15 cellular contexts compared by ENCODE assay signal in the genomic region with DNA sequence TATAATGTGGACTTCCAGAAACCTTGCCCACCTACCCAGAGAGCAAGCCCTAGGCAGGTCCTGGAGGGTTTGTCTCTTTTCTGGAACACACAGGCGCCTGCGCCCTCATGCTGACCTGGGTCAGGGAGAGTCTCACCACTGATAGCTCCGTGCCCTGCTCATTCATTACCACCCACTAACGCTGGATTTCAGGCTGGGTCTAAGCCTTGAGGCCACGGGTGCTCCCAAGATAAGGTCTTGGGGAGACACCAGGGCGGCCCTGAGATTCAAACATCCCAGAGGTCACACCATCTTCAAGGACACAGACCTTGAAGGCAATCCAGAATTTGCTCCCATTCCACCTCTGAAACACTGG. TPM values are rescaled to one million over a fixed set of nuclear protein-coding genes. Genes with fewer than 3 reads are reported as not detected.
A peak's percentile ranks its signal among the peaks of the same experiment; 100 is the strongest.
DNase-seq lines count a peak whose midpoint lies in the region; ATAC-seq and TF ChIP-seq lines count a peak whose summit lies in the region.
"Had no signal": no experiment of that assay in that cellular context is flagged by ENCODE, and none has a peak within 500 bp of the region (broad histone marks: within the 10 kb centered on the region; RNA-seq: fewer than 3 reads in every experiment).

No MANE protein-coding gene starts in this region.

- H3K4me1 ChIP-seq in left lung: peaks cover 0 to 29% of the 10 kb centered on the region in 2 donors
- peaks cover 8 to 12% of the 10 kb centered on the region in 2 donors for H3K4me1 ChIP-seq in naive thymus-derived CD4-positive, alpha-beta T cell (ENCODE audit: control insufficient read depth in 2 of 2, insufficient read depth in 2 of 2, low read length in 2 of 2)

- no peaks in the 10 kb centered on the region for H3K9me3 Mint-ChIP-seq in HFFc6
- no peaks in the 10 kb centered on the region for H3K9me3 Mint-ChIP-seq in dendritic cell treated with granulocyte-macrophage colony-stimulating factor and Interleukin-4, amounts not matched to agents 40 ng/mL and 50 ng/mL, for 4 days
- no peaks in the 10 kb centered on the region for H3K9me3 Mint-ChIP-seq in stimulated activated effector memory CD8-positive, alpha-beta T cell treated with anti-CD3 and anti-CD28 coated beads, Interleukin-12 subunit alpha, Interleukin-12 subunit beta, amount 100 ng/mL, for 72 hours
- no peaks in the 10 kb centered on the region for H3K9me3 Mint-ChIP-seq in naive thymus-derived CD4-positive, alpha-beta T cell
- H3K9me3 Mint-ChIP-seq: activated naive CD4-positive, alpha-beta T cell treated with anti-CD3 and anti-CD28 coated beads, Interleukin-2, amount 10 ng/mL, durations not matched to agents 7 days and 5 days; naive B cell had no signal

- peaks cover 0 to 18% of the 10 kb centered on the region in 2 donors for H3K36me3 ChIP-seq in left lung
- H3K36me3 ChIP-seq in naive thymus-derived CD4-positive, alpha-beta T cell (ENCODE audit: control insufficient read depth in 2 of 3, insufficient read depth in 3 of 3, low read length in 3 of 3): peaks cover 0 to 17% (median 0%) of the 10 kb centered on the region in 3 experiments

- H3K27me3 Mint-ChIP-seq in HFFc6 (ENCODE audit: insufficient read depth): no peaks in the 10 kb centered on the region; the same call in 1 of the 2 replicates
- no peaks in the 10 kb centered on the region for H3K27me3 Mint-ChIP-seq in dendritic cell treated with granulocyte-macrophage colony-stimulating factor and Interleukin-4, amounts not matched to agents 40 ng/mL and 50 ng/mL, for 4 days
- no peaks in the 10 kb centered on the region for H3K27me3 Mint-ChIP-seq in naive thymus-derived CD4-positive, alpha-beta T cell

- H3K27ac ChIP-seq in left lung: peak overlapping the region; percentile 34 to 91
- H3K27ac ChIP-seq in naive thymus-derived CD4-positive, alpha-beta T cell (ENCODE audit: low read depth, low read length): no peak overlapping the region

- H3K4me3 Mint-ChIP-seq in HFFc6: peak overlapping the region; percentile 83
- no peak overlapping the region for H3K4me3 Mint-ChIP-seq in dendritic cell treated with granulocyte-macrophage colony-stimulating factor and Interleukin-4, amounts not matched to agents 40 ng/mL and 50 ng/mL, for 4 days
- no peak overlapping the region for H3K4me3 Mint-ChIP-seq in stimulated activated effector memory CD8-positive, alpha-beta T cell treated with anti-CD3 and anti-CD28 coated beads, Interleukin-12 subunit alpha, Interleukin-12 subunit beta, amount 100 ng/mL, for 72 hours
- H3K4me3 Mint-ChIP-seq in naive thymus-derived CD4-positive, alpha-beta T cell: no peak overlapping the region
- H3K4me3 Mint-ChIP-seq: activated naive CD4-positive, alpha-beta T cell treated with anti-CD3 and anti-CD28 coated beads, Interleukin-2, amount 10 ng/mL, durations not matched to agents 7 days and 5 days; naive B cell had no signal

- peaks cover 9% of the 10 kb centered on the region; the same call in 1 of the 2 replicates for H3K36me3 Mint-ChIP-seq in HFFc6 (ENCODE audit: low read depth)
- H3K36me3 Mint-ChIP-seq in dendritic cell treated with granulocyte-macrophage colony-stimulating factor and Interleukin-4, amounts not matched to agents 40 ng/mL and 50 ng/mL, for 4 days (ENCODE audit: low read depth): peaks cover 78% of the 10 kb centered on the region
- H3K36me3 Mint-ChIP-seq in stimulated activated effector memory CD8-positive, alpha-beta T cell treated with anti-CD3 and anti-CD28 coated beads, Interleukin-12 subunit alpha, Interleukin-12 subunit beta, amount 100 ng/mL, for 72 hours: peaks cover 27% of the 10 kb centered on the region
- peaks cover 0 to 11% (median 5%) of the 10 kb centered on the region in 5 donors for H3K36me3 Mint-ChIP-seq in naive thymus-derived CD4-positive, alpha-beta T cell
- H3K36me3 Mint-ChIP-seq: activated naive CD4-positive, alpha-beta T cell treated with anti-CD3 and anti-CD28 coated beads, Interleukin-2, amount 10 ng/mL, durations not matched to agents 7 days and 5 days; naive B cell had no signal

- H3K4me3 ChIP-seq in left lung: no peak overlapping the region
- no peak overlapping the region for H3K4me3 ChIP-seq in naive thymus-derived CD4-positive, alpha-beta T cell (ENCODE audit: low read length)

- peak overlapping the region; percentile 98 for H3K27ac Mint-ChIP-seq in HFFc6
- peak overlapping the region; percentile 25 for H3K27ac Mint-ChIP-seq in dendritic cell treated with granulocyte-macrophage colony-stimulating factor and Interleukin-4, amounts not matched to agents 40 ng/mL and 50 ng/mL, for 4 days
- peak overlapping the region; percentile 29 for H3K27ac Mint-ChIP-seq in stimulated activated effector memory CD8-positive, alpha-beta T cell treated with anti-CD3 and anti-CD28 coated beads, Interleukin-12 subunit alpha, Interleukin-12 subunit beta, amount 100 ng/mL, for 72 hours
- peak overlapping the region in 2 of 9 donors; percentile 18 to 28 for H3K27ac Mint-ChIP-seq in naive thymus-derived CD4-positive, alpha-beta T cell
- H3K27ac Mint-ChIP-seq: activated naive CD4-positive, alpha-beta T cell treated with anti-CD3 and anti-CD28 coated beads, Interleukin-2, amount 10 ng/mL, durations not matched to agents 7 days and 5 days had no signal

- no peak for ATAC-seq in left lung
- no peak for ATAC-seq in stimulated activated effector memory CD8-positive, alpha-beta T cell treated with anti-CD3 and anti-CD28 coated beads, Interleukin-12 subunit alpha, Interleukin-12 subunit beta, amount 100 ng/mL, for 72 hours
- no peak for ATAC-seq in naive thymus-derived CD4-positive, alpha-beta T cell
- ATAC-seq: HepG2 had no signal

- POLR2A ChIA-PET in naive thymus-derived CD4-positive, alpha-beta T cell (lab: Charles Lee): interaction anchor here (0.9 to 1.8 kb wide), 3 partner anchors 8 to 24 kb away, joined by 4 to 5 read pairs (median 5); no protein-coding TSS in a partner anchor

- peaks cover 20% of the 10 kb centered on the region for H3K4me1 Mint-ChIP-seq in HFFc6 (ENCODE audit: low read depth)
- H3K4me1 Mint-ChIP-seq in dendritic cell treated with granulocyte-macrophage colony-stimulating factor and Interleukin-4, amounts not matched to agents 40 ng/mL and 50 ng/mL, for 4 days (ENCODE audit: low read depth): peaks cover 76% of the 10 kb centered on the region
- H3K4me1 Mint-ChIP-seq in stimulated activated effector memory CD8-positive, alpha-beta T cell treated with anti-CD3 and anti-CD28 coated beads, Interleukin-12 subunit alpha, Interleukin-12 subunit beta, amount 100 ng/mL, for 72 hours: peaks cover 22% of the 10 kb centered on the region
- H3K4me1 Mint-ChIP-seq in naive thymus-derived CD4-positive, alpha-beta T cell: peaks cover 7 to 20% (median 14%) of the 10 kb centered on the region in 7 donors

- CTCF ChIA-PET in naive thymus-derived CD4-positive, alpha-beta T cell (lab: Charles Lee): interaction anchor here (0.6 to 5.1 kb wide), 3 partner anchors 24 to 162 kb away, joined by 3 to 44 read pairs (median 4); a partner anchor contains a TSS

- intact Hi-C loops in dendritic cell treated with granulocyte-macrophage colony-stimulating factor and Interleukin-4, amounts not matched to agents 40 ng/mL and 50 ng/mL, for 4 days (cut with micrococcal nuclease): no loop called here
- intact Hi-C loops in left lung (cut with DNase I): no loop called here
- intact Hi-C loops in naive thymus-derived CD4-positive, alpha-beta T cell (cut with micrococcal nuclease): no loop called here

- TF ChIP-seq CTCF in HFFc6 (IDR thresholded peaks at IDR 0.05) (no peak), left lung (IDR thresholded peaks at IDR 0.05) (no peak)

- no peak for DNase-seq in HFFc6
- DNase-seq in left lung: no peak
- no peak for DNase-seq in stimulated activated effector memory CD8-positive, alpha-beta T cell treated with anti-CD3 and anti-CD28 coated beads, Interleukin-12 subunit alpha, Interleukin-12 subunit beta, amount 100 ng/mL, for 72 hours (ENCODE audit: low spot score in 2 of 2)
- DNase-seq in GM19240 (ENCODE audit: insufficient read length, low spot score): no peak
- no peak for DNase-seq in cortex of kidney (lab: John Stamatoyannopoulos, UW)
- DNase-seq in naive thymus-derived CD4-positive, alpha-beta T cell: no peak
- DNase-seq in AG08396 (ENCODE audit: low spot score): no peak
- DNase-seq: activated naive CD4-positive, alpha-beta T cell treated with anti-CD3 and anti-CD28 coated beads, Interleukin-2, amount 10 ng/mL, durations not matched to agents 7 days and 5 days; DMS153; naive B cell; NCI-H1436 treated with DMSO at 0.1 percent for 48 hours; NCI-H69; small intestine had no signal

- no peaks in the 10 kb centered on the region for H3K9me3 ChIP-seq in left lung
- H3K9me3 ChIP-seq in naive thymus-derived CD4-positive, alpha-beta T cell (ENCODE audit: control insufficient read depth in 2 of 3, low read length in 3 of 3): no peaks in the 10 kb centered on the region

- H3K27me3 ChIP-seq in left lung: peaks cover 0 to 16% of the 10 kb centered on the region in 2 donors
- no peaks in the 10 kb centered on the region for H3K27me3 ChIP-seq in naive thymus-derived CD4-positive, alpha-beta T cell (ENCODE audit: control insufficient read depth in 2 of 2, insufficient read depth in 2 of 2, low read length in 2 of 2)

RNA-seq across cellular contexts. Expression of a gene that starts 5.1 kb away (rescaled TPM):
- total RNA-seq in HFFc6 (2021; fragmentation: NEBNext Ultra II Directional; extraction: Animal tissue kit (Norgen Biotek cat#: 25700)): 10 to 100 TPM; 16.8 to 22.0 (median 20.5) TPM
- total RNA-seq in left lung: 10 to 100 TPM; 25.6 to 40.3 TPM
- 1 to 10 TPM; 3.4 to 6.8 (median 5.2) TPM for total RNA-seq in naive thymus-derived CD4-positive, alpha-beta T cell
- polyA plus RNA-seq in naive thymus-derived CD4-positive, alpha-beta T cell: under 1 TPM; 0.64 to 0.81 TPM

RNA-seq across cellular contexts. Expression of a gene that starts 26.0 kb away (rescaled TPM):
- total RNA-seq in HFFc6 (2021; fragmentation: NEBNext Ultra II Directional; extraction: Animal tissue kit (Norgen Biotek cat#: 25700)): 10 to 100 TPM; 69.5 to 83.0 (median 72.0) TPM
- 10 to 100 TPM; 37.2 to 53.1 TPM for total RNA-seq in left lung
- total RNA-seq in naive thymus-derived CD4-positive, alpha-beta T cell: 10 to 100 TPM; 36.8 to 70.5 (median 43.0) TPM
- polyA plus RNA-seq in naive thymus-derived CD4-positive, alpha-beta T cell: 10 to 100 TPM; 24.9 to 34.1 TPM

RNA-seq across cellular contexts. Expression of a gene that starts 31.2 kb away (rescaled TPM):
- 100 to 1,000 TPM in 5 of 6 experiments, 10 to 100 TPM in 1; 74.5 to 135 (median 125) TPM for total RNA-seq in HFFc6 (2021; fragmentation: NEBNext Ultra II Directional; extraction: Animal tissue kit (Norgen Biotek cat#: 25700))
- 100 to 1,000 TPM in 1 of 2 donors, 10 to 100 TPM in 1; 65.1 to 141 TPM for total RNA-seq in left lung
- total RNA-seq in naive thymus-derived CD4-positive, alpha-beta T cell: 100 to 1,000 TPM; 175 to 334 (median 194) TPM
- 100 to 1,000 TPM; 113 to 153 TPM for polyA plus RNA-seq in naive thymus-derived CD4-positive, alpha-beta T cell

RNA-seq across cellular contexts. Expression of a gene that starts 44.9 kb away (rescaled TPM):
- total RNA-seq in HFFc6 (2021; fragmentation: NEBNext Ultra II Directional; extraction: Animal tissue kit (Norgen Biotek cat#: 25700)): 10 to 100 TPM in 1 of 6 experiments, 1 to 10 TPM in 5; 5.0 to 10.1 (median 8.5) TPM
- 100 to 1,000 TPM; 149 to 497 TPM for total RNA-seq in left lung
- total RNA-seq in naive thymus-derived CD4-positive, alpha-beta T cell: 10 to 100 TPM in 3 of 5 experiments, 1 to 10 TPM in 2; 3.6 to 47.2 (median 16.3) TPM
- 1 to 10 TPM; 1.2 to 3.9 TPM for polyA plus RNA-seq in naive thymus-derived CD4-positive, alpha-beta T cell
